ENCODE assay signal across 20 cellular contexts in the genomic region with DNA sequence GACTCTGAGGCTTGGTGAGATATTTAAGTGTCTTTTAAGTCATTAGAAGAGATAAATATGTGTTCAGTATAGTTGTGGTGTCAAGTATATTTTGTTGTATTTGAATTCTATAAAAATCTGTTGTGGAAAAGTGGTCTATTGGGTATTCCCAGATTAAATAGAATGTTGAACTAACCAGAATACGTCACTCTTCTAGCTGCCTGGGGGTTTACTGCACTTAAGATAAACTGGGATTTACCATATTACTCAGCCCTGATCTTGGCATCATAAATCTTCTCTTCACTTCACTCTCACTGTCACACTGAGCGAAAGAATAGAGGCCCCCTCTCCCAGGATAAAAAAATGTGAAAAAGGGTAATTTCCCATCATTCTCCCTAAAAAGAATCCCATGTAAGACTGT.
A peak's percentile ranks its signal among the peaks of the same experiment; 100 is the strongest.
DNase-seq lines count a peak whose midpoint lies in the region; ATAC-seq and TF ChIP-seq lines count a peak whose summit lies in the region.
"Had no signal": no experiment of that assay in that cellular context is flagged by ENCODE, and none has a peak within 500 bp of the region (broad histone marks: within the 10 kb centered on the region; RNA-seq: fewer than 3 reads in every experiment).

No MANE protein-coding gene starts in this region.

- no peaks in the 10 kb centered on the region for H3K27me3 Mint-ChIP-seq in stimulated activated naive CD8-positive, alpha-beta T cell treated with anti-CD3 and anti-CD28 coated beads, Interleukin-15, Interleukin-2, amounts not matched to agents 100 ng/mL and 50 ng/mL, for 24 hours
- H3K27me3 Mint-ChIP-seq in stimulated activated naive CD8-positive, alpha-beta T cell treated with anti-CD3 and anti-CD28 coated beads, Interleukin-15, amount 100 ng/mL, for 72 hours: no peaks in the 10 kb centered on the region
- H3K27me3 Mint-ChIP-seq in activated naive CD8-positive, alpha-beta T cell treated with anti-CD3 and anti-CD28 coated beads for 36 hours: no peaks in the 10 kb centered on the region
- no peaks in the 10 kb centered on the region for H3K27me3 Mint-ChIP-seq in naive thymus-derived CD8-positive, alpha-beta T cell

- POLR2A ChIA-PET in naive thymus-derived CD8-positive, alpha-beta T cell (lab: Charles Lee): no interaction called here

- H3K27ac Mint-ChIP-seq in stimulated activated naive CD8-positive, alpha-beta T cell treated with anti-CD3 and anti-CD28 coated beads, Interleukin-15, Interleukin-2, amounts not matched to agents 100 ng/mL and 50 ng/mL, for 24 hours: peak overlapping the region; percentile 41
- no peak overlapping the region for H3K27ac Mint-ChIP-seq in stimulated activated naive CD8-positive, alpha-beta T cell treated with anti-CD3 and anti-CD28 coated beads, Interleukin-15, amount 100 ng/mL, for 72 hours
- peak overlapping the region; percentile 7 for H3K27ac Mint-ChIP-seq in activated naive CD8-positive, alpha-beta T cell treated with anti-CD3 and anti-CD28 coated beads for 36 hours
- H3K27ac Mint-ChIP-seq in naive thymus-derived CD8-positive, alpha-beta T cell: peak overlapping the region in 6 of 10 donors; percentile 5 to 57 (median 14)
- H3K27ac Mint-ChIP-seq: H9 had no signal

- peak overlapping the region; percentile 31 for H3K27ac ChIP-seq in vagina
- H3K27ac ChIP-seq: A549; BLaER1 treated with 17β-estradiol and CSF1 and Interleukin-3, amounts not matched to agents 10 nM and 100 nM; HL-60 had no signal

- H3K9me3 Mint-ChIP-seq in stimulated activated naive CD8-positive, alpha-beta T cell treated with anti-CD3 and anti-CD28 coated beads, Interleukin-15, Interleukin-2, amounts not matched to agents 100 ng/mL and 50 ng/mL, for 24 hours: no peaks in the 10 kb centered on the region
- peaks cover 5 to 6% of the 10 kb centered on the region in 2 donors for H3K9me3 Mint-ChIP-seq in stimulated activated naive CD8-positive, alpha-beta T cell treated with anti-CD3 and anti-CD28 coated beads, Interleukin-15, amount 100 ng/mL, for 72 hours
- H3K9me3 Mint-ChIP-seq in activated naive CD8-positive, alpha-beta T cell treated with anti-CD3 and anti-CD28 coated beads for 36 hours: peaks cover 3% of the 10 kb centered on the region
- no peaks in the 10 kb centered on the region for H3K9me3 Mint-ChIP-seq in naive thymus-derived CD8-positive, alpha-beta T cell
- H3K9me3 Mint-ChIP-seq: H9 had no signal

- no peak for ATAC-seq in stimulated activated naive CD8-positive, alpha-beta T cell treated with anti-CD3 and anti-CD28 coated beads, Interleukin-15, amount 100 ng/mL, for 72 hours
- ATAC-seq in naive thymus-derived CD8-positive, alpha-beta T cell: no peak
- ATAC-seq in HG02623 (IDR thresholded peaks at IDR 0.05; ENCODE audit: unreplicated experiment): no peak
- ATAC-seq: A549 had no signal

- no peaks in the 10 kb centered on the region for H3K36me3 ChIP-seq in vagina

- intact Hi-C loops in vagina (cut with DNase I): no loop called here

- H3K4me3 Mint-ChIP-seq in stimulated activated naive CD8-positive, alpha-beta T cell treated with anti-CD3 and anti-CD28 coated beads, Interleukin-15, Interleukin-2, amounts not matched to agents 100 ng/mL and 50 ng/mL, for 24 hours: no peak overlapping the region
- H3K4me3 Mint-ChIP-seq in stimulated activated naive CD8-positive, alpha-beta T cell treated with anti-CD3 and anti-CD28 coated beads, Interleukin-15, amount 100 ng/mL, for 72 hours: no peak overlapping the region
- no peak overlapping the region for H3K4me3 Mint-ChIP-seq in activated naive CD8-positive, alpha-beta T cell treated with anti-CD3 and anti-CD28 coated beads for 36 hours
- H3K4me3 Mint-ChIP-seq in naive thymus-derived CD8-positive, alpha-beta T cell: no peak overlapping the region
- H3K4me3 Mint-ChIP-seq: H9 had no signal

- TF ChIP-seq CTCF in vagina (IDR thresholded peaks at IDR 0.05) (no peak), GM20000 (IDR thresholded peaks at IDR 0.05; ENCODE audit: extremely low read depth, missing control alignments) (no peak)

- peaks cover 27% of the 10 kb centered on the region for H3K36me3 Mint-ChIP-seq in stimulated activated naive CD8-positive, alpha-beta T cell treated with anti-CD3 and anti-CD28 coated beads, Interleukin-15, Interleukin-2, amounts not matched to agents 100 ng/mL and 50 ng/mL, for 24 hours (ENCODE audit: low read depth)
- H3K36me3 Mint-ChIP-seq in activated naive CD8-positive, alpha-beta T cell treated with anti-CD3 and anti-CD28 coated beads for 36 hours: peaks cover 47% of the 10 kb centered on the region
- H3K36me3 Mint-ChIP-seq in naive thymus-derived CD8-positive, alpha-beta T cell: peaks cover 0 to 9% (median 6%) of the 10 kb centered on the region in 3 donors

- TF ChIP-seq POLR2A in vagina (IDR thresholded peaks at IDR 0.05): no peak

- H3K9me3 ChIP-seq in vagina: no peaks in the 10 kb centered on the region
- H3K9me3 ChIP-seq: A549 had no signal

- peaks cover 83% of the 10 kb centered on the region for H3K4me1 Mint-ChIP-seq in stimulated activated naive CD8-positive, alpha-beta T cell treated with anti-CD3 and anti-CD28 coated beads, Interleukin-15, Interleukin-2, amounts not matched to agents 100 ng/mL and 50 ng/mL, for 24 hours (ENCODE audit: low read depth)
- peaks cover 76% of the 10 kb centered on the region for H3K4me1 Mint-ChIP-seq in stimulated activated naive CD8-positive, alpha-beta T cell treated with anti-CD3 and anti-CD28 coated beads, Interleukin-15, amount 100 ng/mL, for 72 hours
- peaks cover 62% of the 10 kb centered on the region for H3K4me1 Mint-ChIP-seq in activated naive CD8-positive, alpha-beta T cell treated with anti-CD3 and anti-CD28 coated beads for 36 hours
- H3K4me1 Mint-ChIP-seq in naive thymus-derived CD8-positive, alpha-beta T cell: peaks cover 28 to 75% (median 67%) of the 10 kb centered on the region in 4 donors
- H3K4me1 Mint-ChIP-seq: H9 had no signal

- H3K4me1 ChIP-seq in vagina: peaks cover 56% of the 10 kb centered on the region
- H3K4me1 ChIP-seq: A549 had no signal

- no peak overlapping the region for H3K4me3 ChIP-seq in vagina
- H3K4me3 ChIP-seq: A549; BLaER1 treated with 17β-estradiol and CSF1 and Interleukin-3, amounts not matched to agents 10 nM and 100 nM had no signal

- DNase-seq in stimulated activated naive CD8-positive, alpha-beta T cell treated with anti-CD3 and anti-CD28 coated beads, Interleukin-15, amount 100 ng/mL, for 72 hours: no peak
- no peak for DNase-seq in activated naive CD8-positive, alpha-beta T cell treated with anti-CD3 and anti-CD28 coated beads for 36 hours
- no peak for DNase-seq in naive thymus-derived CD8-positive, alpha-beta T cell
- DNase-seq in vagina (ENCODE audit: extremely low spot score in 2 of 2) (no peak), GM20000 (ENCODE audit: low spot score) (no peak), kidney tubule cell (ENCODE audit: low spot score) (no peak)
- DNase-seq: DMS79 treated with DMSO at 0.1 percent for 48 hours, H9, NCI-H187, NCI-H2107, NCI-H2227 treated with DMSO at 0.1 percent for 48 hours, NCI-H510A treated with DMSO at 0.1 percent for 48 hours, NCI-H774, OCI-M1, Right ventricle myocardium superior had no signal

- H3K27me3 ChIP-seq in vagina: no peaks in the 10 kb centered on the region
- H3K27me3 ChIP-seq: BLaER1 treated with 17β-estradiol and CSF1 and Interleukin-3, amounts not matched to agents 10 nM and 100 nM had no signal

Comparison
In these comparisons a context has a peak if more than half of its experiments do, and no peak if none do; other contexts are left out.
1. H3K27ac Mint-ChIP-seq: peak in stimulated activated naive CD8-positive, alpha-beta T cell treated with anti-CD3 and anti-CD28 coated beads, Interleukin-15, Interleukin-2, amounts not matched to agents 100 ng/mL and 50 ng/mL, for 24 hours (single experiment), activated naive CD8-positive, alpha-beta T cell treated with anti-CD3 and anti-CD28 coated beads for 36 hours (single experiment) and naive thymus-derived CD8-positive, alpha-beta T cell (6 of 10); none in stimulated activated naive CD8-positive, alpha-beta T cell treated with anti-CD3 and anti-CD28 coated beads, Interleukin-15, amount 100 ng/mL, for 72 hours (0 of 2).